ENCODE assay signal across 1 cellular context in the genomic region with DNA sequence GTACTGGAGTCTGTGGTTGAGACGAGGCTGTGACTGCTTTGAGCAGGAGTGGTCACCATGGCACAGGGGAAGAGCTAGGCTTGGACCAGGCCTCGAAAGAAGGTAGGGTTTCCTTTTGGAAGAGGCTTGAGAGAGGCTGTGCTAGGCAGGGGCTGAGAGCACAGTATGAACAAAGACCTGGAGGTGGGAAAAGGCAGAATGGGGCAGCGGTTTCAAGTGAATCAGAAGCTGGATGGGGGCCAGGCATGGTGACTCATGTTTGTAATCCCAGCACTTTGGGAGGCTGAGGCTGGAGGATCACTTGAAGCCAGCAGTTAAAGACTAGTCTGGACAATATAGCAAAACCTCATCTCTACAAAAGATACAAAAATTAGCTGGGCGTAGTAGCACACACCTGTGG.
TF ChIP-seq lines count a peak whose summit lies in the region.

No MANE protein-coding gene starts in this region.

TF ChIP-seq in K562, 482 proteins besides CTCF, POLR2A, EP300 and RAD21 (continued from another document and continues in another):
- TF ChIP-seq ZNF79 (CRISPR knock-in tag; IDR thresholded peaks at IDR 0.05; ENCODE audit: low read depth) (no peak), ZNF717 (CRISPR knock-in tag; IDR thresholded peaks at IDR 0.05) (no peak), GATAD2A (IDR thresholded peaks at IDR 0.05) (no peak), RHOXF2B (CRISPR knock-in tag; conservative IDR thresholded peaks at IDR 0.05) (no peak), HNRNPK (IDR thresholded peaks at IDR 0.05; ENCODE audit: low read depth, low read length, poor library complexity, severe bottlenecking) (no peak), ELF2 (CRISPR knock-in tag; IDR thresholded peaks at IDR 0.05) (no peak), ZNF830 (CRISPR knock-in tag; IDR thresholded peaks at IDR 0.05) (no peak), NCOA1 (IDR thresholded peaks at IDR 0.05; ENCODE audit: low read depth) (no peak), BMI1 (IDR thresholded peaks at IDR 0.05; ENCODE audit: low read length) (no peak), ARID1B (IDR thresholded peaks at IDR 0.05) (peak; percentile 71), CAMTA2 (CRISPR knock-in tag; conservative IDR thresholded peaks at IDR 0.05) (no peak), ZKSCAN1 (IDR thresholded peaks at IDR 0.05; ENCODE audit: low read depth, low read length) (no peak), BHLHE40 (IDR thresholded peaks at IDR 0.05; ENCODE audit: low read length) (no peak), HNRNPUL1 (IDR thresholded peaks at IDR 0.05; ENCODE audit: low read length) (no peak), MEF2A (IDR thresholded peaks at IDR 0.05; ENCODE audit: control insufficient read depth, low read depth, low read length) (no peak), ZNF551 (CRISPR knock-in tag; IDR thresholded peaks at IDR 0.05) (no peak), DMBX1 (CRISPR knock-in tag; IDR thresholded peaks at IDR 0.05; ENCODE audit: borderline replicate concordance) (no peak), C11orf30 (IDR thresholded peaks at IDR 0.05; ENCODE audit: low read depth) (peak; percentile 59), ETV5 (CRISPR knock-in tag; IDR thresholded peaks at IDR 0.05; ENCODE audit: low read depth) (no peak), SP1 (CRISPR knock-in tag; IDR thresholded peaks at IDR 0.05) (no peak), PTTG1 (tag; IDR thresholded peaks at IDR 0.05; ENCODE audit: low read depth) (no peak), XRCC4 (IDR thresholded peaks at IDR 0.05; ENCODE audit: extremely low read depth, insufficient read depth, insufficient read length) (no peak), RFX1 (IDR thresholded peaks at IDR 0.05) (no peak), ZSCAN32 (CRISPR knock-in tag; IDR thresholded peaks at IDR 0.05) (no peak), CBFA2T3 (IDR thresholded peaks at IDR 0.05) (no peak)
- TF ChIP-seq, protein P1, sequence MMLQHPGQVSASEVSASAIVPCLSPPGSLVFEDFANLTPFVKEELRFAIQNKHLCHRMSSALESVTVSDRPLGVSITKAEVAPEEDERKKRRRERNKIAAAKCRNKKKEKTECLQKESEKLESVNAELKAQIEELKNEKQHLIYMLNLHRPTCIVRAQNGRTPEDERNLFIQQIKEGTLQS (IDR thresholded peaks at IDR 0.05): peak; percentile 93
- TF ChIP-seq, protein P1 (CRISPR knock-in tag; conservative IDR thresholded peaks at IDR 0.05): 0 out of 2 replicates have a peak, but pooled peaks have one; percentile 32
- TF ChIP-seq, protein P2, sequence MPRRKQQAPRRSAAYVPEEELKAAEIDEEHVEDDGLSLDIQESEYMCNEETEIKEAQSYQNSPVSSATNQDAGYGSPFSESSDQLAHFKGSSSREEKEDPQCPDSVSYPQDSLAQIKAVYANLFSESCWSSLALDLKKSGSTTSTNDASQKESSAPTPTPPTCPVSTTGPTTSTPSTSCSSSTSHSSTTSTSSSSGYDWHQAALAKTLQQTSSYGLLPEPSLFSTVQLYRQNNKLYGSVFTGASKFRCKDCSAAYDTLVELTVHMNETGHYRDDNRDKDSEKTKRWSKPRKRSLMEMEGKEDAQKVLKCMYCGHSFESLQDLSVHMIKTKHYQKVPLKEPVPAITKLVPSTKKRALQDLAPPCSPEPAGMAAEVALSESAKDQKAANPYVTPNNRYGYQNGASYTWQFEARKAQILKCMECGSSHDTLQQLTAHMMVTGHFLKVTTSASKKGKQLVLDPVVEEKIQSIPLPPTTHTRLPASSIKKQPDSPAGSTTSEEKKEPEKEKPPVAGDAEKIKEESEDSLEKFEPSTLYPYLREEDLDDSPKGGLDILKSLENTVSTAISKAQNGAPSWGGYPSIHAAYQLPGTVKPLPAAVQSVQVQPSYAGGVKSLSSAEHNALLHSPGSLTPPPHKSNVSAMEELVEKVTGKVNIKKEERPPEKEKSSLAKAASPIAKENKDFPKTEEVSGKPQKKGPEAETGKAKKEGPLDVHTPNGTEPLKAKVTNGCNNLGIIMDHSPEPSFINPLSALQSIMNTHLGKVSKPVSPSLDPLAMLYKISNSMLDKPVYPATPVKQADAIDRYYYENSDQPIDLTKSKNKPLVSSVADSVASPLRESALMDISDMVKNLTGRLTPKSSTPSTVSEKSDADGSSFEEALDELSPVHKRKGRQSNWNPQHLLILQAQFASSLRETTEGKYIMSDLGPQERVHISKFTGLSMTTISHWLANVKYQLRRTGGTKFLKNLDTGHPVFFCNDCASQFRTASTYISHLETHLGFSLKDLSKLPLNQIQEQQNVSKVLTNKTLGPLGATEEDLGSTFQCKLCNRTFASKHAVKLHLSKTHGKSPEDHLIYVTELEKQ (CRISPR knock-in tag; IDR thresholded peaks at IDR 0.05): no peak
- TF ChIP-seq, protein P3, sequence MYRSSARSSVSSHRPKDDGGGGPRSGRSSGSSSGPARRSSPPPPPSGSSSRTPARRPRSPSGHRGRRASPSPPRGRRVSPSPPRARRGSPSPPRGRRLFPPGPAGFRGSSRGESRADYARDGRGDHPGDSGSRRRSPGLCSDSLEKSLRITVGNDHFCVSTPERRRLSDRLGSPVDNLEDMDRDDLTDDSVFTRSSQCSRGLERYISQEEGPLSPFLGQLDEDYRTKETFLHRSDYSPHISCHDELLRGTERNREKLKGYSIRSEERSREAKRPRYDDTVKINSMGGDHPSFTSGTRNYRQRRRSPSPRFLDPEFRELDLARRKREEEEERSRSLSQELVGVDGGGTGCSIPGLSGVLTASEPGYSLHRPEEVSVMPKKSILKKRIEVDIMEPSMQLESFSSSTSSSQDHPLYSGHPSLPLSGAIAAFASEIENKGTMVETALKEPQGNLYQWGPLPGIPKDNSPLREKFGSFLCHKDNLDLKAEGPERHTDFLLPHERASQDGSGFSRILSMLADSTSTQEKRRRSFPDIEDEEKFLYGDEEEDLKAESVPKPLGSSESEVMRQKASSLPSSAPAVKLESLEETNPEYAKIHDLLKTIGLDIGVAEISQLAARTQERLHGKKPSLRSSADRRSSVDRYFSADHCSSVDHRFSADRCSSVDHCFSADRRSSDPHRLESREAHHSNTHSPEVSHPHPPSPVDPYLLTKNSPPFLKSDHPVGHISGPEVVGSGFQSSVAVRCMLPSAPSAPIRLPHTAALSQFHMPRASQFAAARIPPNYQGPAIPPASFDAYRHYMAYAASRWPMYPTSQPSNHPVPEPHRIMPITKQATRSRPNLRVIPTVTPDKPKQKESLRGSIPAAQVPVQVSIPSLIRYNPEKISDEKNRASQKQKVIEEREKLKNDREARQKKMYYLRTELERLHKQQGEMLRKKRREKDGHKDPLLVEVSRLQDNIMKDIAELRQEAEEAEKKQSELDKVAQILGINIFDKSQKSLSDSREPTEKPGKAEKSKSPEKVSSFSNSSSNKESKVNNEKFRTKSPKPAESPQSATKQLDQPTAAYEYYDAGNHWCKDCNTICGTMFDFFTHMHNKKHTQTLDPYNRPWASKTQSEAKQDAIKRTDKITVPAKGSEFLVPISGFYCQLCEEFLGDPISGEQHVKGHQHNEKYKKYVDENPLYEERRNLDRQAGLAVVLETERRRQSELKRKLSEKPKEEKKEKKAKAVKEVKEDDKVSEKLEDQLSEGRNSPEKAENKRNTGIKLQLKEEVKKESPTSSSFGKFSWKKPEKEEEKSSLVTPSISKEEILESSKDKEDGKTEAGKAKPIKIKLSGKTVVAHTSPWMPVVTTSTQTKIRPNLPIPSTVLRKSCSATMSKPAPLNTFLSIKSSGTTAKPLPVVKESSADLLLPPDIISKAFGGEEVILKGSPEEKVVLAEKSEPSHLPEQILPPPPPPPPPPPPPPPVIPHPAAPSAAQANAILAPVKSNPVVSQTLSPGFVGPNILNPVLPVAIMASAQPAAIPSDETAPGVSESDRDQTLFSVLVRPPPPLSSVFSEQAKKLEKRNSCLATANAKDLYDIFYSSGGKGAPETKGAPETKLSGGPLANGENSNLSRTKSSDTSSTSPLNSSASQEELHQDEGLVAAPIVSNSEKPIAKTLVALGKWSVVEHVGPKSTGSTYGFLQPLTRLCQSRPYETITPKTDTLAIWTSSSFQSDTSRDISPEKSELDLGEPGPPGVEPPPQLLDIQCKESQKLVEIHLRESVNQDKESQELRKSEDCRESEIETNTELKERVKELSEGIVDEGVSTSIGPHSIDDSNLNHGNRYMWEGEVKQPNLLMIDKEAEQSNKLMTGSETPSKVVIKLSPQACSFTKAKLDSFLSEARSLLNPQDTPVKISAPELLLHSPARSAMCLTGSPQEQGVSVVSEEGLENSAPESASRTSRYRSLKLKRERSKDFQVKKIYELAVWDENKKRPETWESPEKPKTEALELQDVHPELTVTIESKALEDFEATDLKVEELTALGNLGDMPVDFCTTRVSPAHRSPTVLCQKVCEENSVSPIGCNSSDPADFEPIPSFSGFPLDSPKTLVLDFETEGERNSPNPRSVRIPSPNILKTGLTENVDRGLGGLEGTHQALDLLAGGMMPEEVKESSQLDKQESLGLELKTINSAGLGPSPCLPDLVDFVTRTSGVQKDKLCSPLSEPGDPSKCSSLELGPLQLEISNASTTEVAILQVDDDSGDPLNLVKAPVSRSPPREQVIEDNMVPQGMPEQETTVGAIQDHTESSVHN (IDR thresholded peaks at IDR 0.05; ENCODE audit: borderline replicate concordance in 1 of 2, low read depth in 1 of 2): no peak
- TF ChIP-seq, protein P4, sequence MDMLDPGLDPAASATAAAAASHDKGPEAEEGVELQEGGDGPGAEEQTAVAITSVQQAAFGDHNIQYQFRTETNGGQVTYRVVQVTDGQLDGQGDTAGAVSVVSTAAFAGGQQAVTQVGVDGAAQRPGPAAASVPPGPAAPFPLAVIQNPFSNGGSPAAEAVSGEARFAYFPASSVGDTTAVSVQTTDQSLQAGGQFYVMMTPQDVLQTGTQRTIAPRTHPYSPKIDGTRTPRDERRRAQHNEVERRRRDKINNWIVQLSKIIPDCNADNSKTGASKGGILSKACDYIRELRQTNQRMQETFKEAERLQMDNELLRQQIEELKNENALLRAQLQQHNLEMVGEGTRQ (CRISPR knock-in tag; IDR thresholded peaks at IDR 0.05): no peak
- TF ChIP-seq, protein P5, sequence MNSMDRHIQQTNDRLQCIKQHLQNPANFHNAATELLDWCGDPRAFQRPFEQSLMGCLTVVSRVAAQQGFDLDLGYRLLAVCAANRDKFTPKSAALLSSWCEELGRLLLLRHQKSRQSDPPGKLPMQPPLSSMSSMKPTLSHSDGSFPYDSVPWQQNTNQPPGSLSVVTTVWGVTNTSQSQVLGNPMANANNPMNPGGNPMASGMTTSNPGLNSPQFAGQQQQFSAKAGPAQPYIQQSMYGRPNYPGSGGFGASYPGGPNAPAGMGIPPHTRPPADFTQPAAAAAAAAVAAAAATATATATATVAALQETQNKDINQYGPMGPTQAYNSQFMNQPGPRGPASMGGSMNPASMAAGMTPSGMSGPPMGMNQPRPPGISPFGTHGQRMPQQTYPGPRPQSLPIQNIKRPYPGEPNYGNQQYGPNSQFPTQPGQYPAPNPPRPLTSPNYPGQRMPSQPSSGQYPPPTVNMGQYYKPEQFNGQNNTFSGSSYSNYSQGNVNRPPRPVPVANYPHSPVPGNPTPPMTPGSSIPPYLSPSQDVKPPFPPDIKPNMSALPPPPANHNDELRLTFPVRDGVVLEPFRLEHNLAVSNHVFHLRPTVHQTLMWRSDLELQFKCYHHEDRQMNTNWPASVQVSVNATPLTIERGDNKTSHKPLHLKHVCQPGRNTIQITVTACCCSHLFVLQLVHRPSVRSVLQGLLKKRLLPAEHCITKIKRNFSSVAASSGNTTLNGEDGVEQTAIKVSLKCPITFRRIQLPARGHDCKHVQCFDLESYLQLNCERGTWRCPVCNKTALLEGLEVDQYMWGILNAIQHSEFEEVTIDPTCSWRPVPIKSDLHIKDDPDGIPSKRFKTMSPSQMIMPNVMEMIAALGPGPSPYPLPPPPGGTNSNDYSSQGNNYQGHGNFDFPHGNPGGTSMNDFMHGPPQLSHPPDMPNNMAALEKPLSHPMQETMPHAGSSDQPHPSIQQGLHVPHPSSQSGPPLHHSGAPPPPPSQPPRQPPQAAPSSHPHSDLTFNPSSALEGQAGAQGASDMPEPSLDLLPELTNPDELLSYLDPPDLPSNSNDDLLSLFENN (IDR thresholded peaks at IDR 0.05; ENCODE audit: low read depth in 2 of 2, low read length in 2 of 2): no peak
- TF ChIP-seq, protein P6, sequence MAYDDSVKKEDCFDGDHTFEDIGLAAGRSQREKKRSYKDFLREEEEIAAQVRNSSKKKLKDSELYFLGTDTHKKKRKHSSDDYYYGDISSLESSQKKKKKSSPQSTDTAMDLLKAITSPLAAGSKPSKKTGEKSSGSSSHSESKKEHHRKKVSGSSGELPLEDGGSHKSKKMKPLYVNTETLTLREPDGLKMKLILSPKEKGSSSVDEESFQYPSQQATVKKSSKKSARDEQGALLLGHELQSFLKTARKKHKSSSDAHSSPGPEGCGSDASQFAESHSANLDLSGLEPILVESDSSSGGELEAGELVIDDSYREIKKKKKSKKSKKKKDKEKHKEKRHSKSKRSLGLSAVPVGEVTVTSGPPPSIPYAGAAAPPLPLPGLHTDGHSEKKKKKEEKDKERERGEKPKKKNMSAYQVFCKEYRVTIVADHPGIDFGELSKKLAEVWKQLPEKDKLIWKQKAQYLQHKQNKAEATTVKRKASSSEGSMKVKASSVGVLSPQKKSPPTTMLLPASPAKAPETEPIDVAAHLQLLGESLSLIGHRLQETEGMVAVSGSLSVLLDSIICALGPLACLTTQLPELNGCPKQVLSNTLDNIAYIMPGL (CRISPR knock-in tag; IDR thresholded peaks at IDR 0.05): no peak
- TF ChIP-seq, protein P7, sequence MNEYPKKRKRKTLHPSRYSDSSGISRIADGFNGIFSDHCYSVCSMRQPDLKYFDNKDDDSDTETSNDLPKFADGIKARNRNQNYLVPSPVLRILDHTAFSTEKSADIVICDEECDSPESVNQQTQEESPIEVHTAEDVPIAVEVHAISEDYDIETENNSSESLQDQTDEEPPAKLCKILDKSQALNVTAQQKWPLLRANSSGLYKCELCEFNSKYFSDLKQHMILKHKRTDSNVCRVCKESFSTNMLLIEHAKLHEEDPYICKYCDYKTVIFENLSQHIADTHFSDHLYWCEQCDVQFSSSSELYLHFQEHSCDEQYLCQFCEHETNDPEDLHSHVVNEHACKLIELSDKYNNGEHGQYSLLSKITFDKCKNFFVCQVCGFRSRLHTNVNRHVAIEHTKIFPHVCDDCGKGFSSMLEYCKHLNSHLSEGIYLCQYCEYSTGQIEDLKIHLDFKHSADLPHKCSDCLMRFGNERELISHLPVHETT (CRISPR knock-in tag; conservative IDR thresholded peaks at IDR 0.05 in 1 of 2, IDR thresholded peaks at IDR 0.05 in 1 of 2): no peak
- TF ChIP-seq, protein P8, sequence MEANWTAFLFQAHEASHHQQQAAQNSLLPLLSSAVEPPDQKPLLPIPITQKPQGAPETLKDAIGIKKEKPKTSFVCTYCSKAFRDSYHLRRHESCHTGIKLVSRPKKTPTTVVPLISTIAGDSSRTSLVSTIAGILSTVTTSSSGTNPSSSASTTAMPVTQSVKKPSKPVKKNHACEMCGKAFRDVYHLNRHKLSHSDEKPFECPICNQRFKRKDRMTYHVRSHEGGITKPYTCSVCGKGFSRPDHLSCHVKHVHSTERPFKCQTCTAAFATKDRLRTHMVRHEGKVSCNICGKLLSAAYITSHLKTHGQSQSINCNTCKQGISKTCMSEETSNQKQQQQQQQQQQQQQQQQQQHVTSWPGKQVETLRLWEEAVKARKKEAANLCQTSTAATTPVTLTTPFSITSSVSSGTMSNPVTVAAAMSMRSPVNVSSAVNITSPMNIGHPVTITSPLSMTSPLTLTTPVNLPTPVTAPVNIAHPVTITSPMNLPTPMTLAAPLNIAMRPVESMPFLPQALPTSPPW (CRISPR knock-in tag; IDR thresholded peaks at IDR 0.05): no peak
- TF ChIP-seq, protein P9, sequence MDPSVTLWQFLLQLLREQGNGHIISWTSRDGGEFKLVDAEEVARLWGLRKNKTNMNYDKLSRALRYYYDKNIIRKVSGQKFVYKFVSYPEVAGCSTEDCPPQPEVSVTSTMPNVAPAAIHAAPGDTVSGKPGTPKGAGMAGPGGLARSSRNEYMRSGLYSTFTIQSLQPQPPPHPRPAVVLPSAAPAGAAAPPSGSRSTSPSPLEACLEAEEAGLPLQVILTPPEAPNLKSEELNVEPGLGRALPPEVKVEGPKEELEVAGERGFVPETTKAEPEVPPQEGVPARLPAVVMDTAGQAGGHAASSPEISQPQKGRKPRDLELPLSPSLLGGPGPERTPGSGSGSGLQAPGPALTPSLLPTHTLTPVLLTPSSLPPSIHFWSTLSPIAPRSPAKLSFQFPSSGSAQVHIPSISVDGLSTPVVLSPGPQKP (CRISPR knock-in tag; IDR thresholded peaks at IDR 0.05): no peak
